Comparison of ENCODE assay signal across 10 cellular contexts in genomic region chr12:128853321-128854197, GRCh38. TPM values are rescaled to one million over a fixed set of nuclear protein-coding genes. Genes with fewer than 3 reads are reported as not detected.
DNase-seq lines count a peak whose midpoint lies in the region; ATAC-seq and TF ChIP-seq lines count a peak whose summit lies in the region.
"Had no signal": no experiment of that assay in that cellular context is flagged by ENCODE, and none has a peak within 500 bp of the region (broad histone marks: within the 10 kb centered on the region; RNA-seq: fewer than 3 reads in every experiment).

GLT1D1 (plus strand) TSS chr12:128853478; CDS start chr12:128853582, 104 bp downstream.

- peaks cover 14 to 27% of the 10 kb centered on the region in 2 donors for H3K36me3 Mint-ChIP-seq in CD14-positive monocyte
- peaks cover 6% of the 10 kb centered on the region for H3K36me3 Mint-ChIP-seq in brain
- no peaks in the 10 kb centered on the region for H3K36me3 Mint-ChIP-seq in naive B cell

- H3K9me3 Mint-ChIP-seq in CD14-positive monocyte: peaks cover 0 to 8% (median 0%) of the 10 kb centered on the region in 7 donors
- H3K9me3 Mint-ChIP-seq in brain: peaks cover 0 to 69% (median 3%) of the 10 kb centered on the region in 5 experiments
- peaks cover 0 to 2% (median 0%) of the 10 kb centered on the region in 7 donors for H3K9me3 Mint-ChIP-seq in naive B cell

- peaks cover 56% of the 10 kb centered on the region for H3K4me1 Mint-ChIP-seq in CD14-positive monocyte
- peaks cover 9% of the 10 kb centered on the region for H3K4me1 Mint-ChIP-seq in brain
- H3K4me1 Mint-ChIP-seq in naive B cell: peaks cover 0 to 14% (median 8%) of the 10 kb centered on the region in 3 donors

- ATAC-seq in GM19351 (IDR thresholded peaks at IDR 0.05; ENCODE audit: unreplicated experiment) (peak; percentile 38), naive B cell (ENCODE audit: low read depth in 2 of 2) (peak; percentile 65 to 66), GM21723 (IDR thresholded peaks at IDR 0.05; ENCODE audit: unreplicated experiment) (no peak), sciatic nerve (no peak)
- ATAC-seq: Panc1 had no signal

- no peak for DNase-seq in CD14-positive monocyte (ENCODE audit: low spot score)
- DNase-seq in naive B cell: peak; percentile 15
- no peak for DNase-seq in HT-29 (ENCODE audit: low spot score)
- DNase-seq in activated effector memory CD4-positive, alpha-beta T cell treated with anti-CD3 and anti-CD28 coated beads, Interleukin-2, amount 50 U/mL, for 16 hours: no peak
- DNase-seq in sciatic nerve (ENCODE audit: low spot score): no peak
- DNase-seq: EL had no signal

- H3K27me3 Mint-ChIP-seq in CD14-positive monocyte (ENCODE audit: low read depth in 3 of 3) (peaks cover 0 to 9% (median 6%) of the 10 kb centered on the region in 3 donors), brain (peaks cover 57% of the 10 kb centered on the region), naive B cell (peaks cover 10 to 40% (median 30%) of the 10 kb centered on the region in 3 donors)

- TF ChIP-seq CTCF in CD14-positive monocyte (IDR thresholded peaks at IDR 0.05): no peak
- no peak for TF ChIP-seq CTCF in brain (conservative IDR thresholded peaks at IDR 0.05)

- H3K4me3 Mint-ChIP-seq in CD14-positive monocyte (peak within 1 kb of the TSS; percentile 74 to 94), brain (peak within 1 kb of the TSS; percentile 76 to 89 (median 86)), naive B cell (peak within 1 kb of the TSS; percentile 41 to 88 (median 80))

- H3K27ac Mint-ChIP-seq in CD14-positive monocyte (peak within 1 kb of the TSS; percentile 91 to 99 (median 98)), brain (peak within 1 kb of the TSS in 3 of 5 experiments; percentile 61 to 95 (median 91)), naive B cell (peak within 1 kb of the TSS in 3 of 6 donors; percentile 53 to 96 (median 61))

- intact Hi-C loops in CD14-positive monocyte (cut with micrococcal nuclease) (loop anchor here in 1 of 2 donors (5.0 kb wide), 2 partner anchors 36 to 64 kb away; no protein-coding TSS in a partner anchor), sciatic nerve (cut with DNase I) (no loop called here)

RNA-seq across cellular contexts. Expression of gene GLT1D1, which starts in this region (rescaled TPM):
- 10 to 100 TPM; 40.6 to 55.6 TPM for polyA plus RNA-seq in CD14-positive monocyte
- 6.6 TPM for polyA plus RNA-seq in brain (ENCODE audit: insufficient read depth, low read depth, low replicate concordance)
- under 1 TPM in 4 of 6 donors, not detected in 2; 0.13 to 0.52 (median 0.33) TPM for polyA plus RNA-seq in naive B cell (ENCODE audit: low read depth in 6 of 6)
- not detected in 2 replicates for total RNA-seq in HT-29 (2014; rRNA removed; shearing (Covaris generic))
- total RNA-seq in sciatic nerve: 2.0 TPM

Comparison
In these comparisons a context has a peak if more than half of its experiments do, and no peak if none do; other contexts are left out.
1. Peak in DNase-seq and ATAC-seq in naive B cell; RNA of the gene not detected or under 1 TPM.